In genomic region chr3:42508562-42508961, GRCh38 we compare ENCODE assay signal across 24 cellular contexts. TPM values are rescaled to one million over a fixed set of nuclear protein-coding genes. Genes with fewer than 3 reads are reported as not detected.
DNase-seq lines count a peak whose midpoint lies in the region; ATAC-seq and TF ChIP-seq lines count a peak whose summit lies in the region.
"Had no signal": no experiment of that assay in that cellular context is flagged by ENCODE, and none has a peak within 500 bp of the region (broad histone marks: within the 10 kb centered on the region; RNA-seq: fewer than 3 reads in every experiment).

No MANE protein-coding gene starts in this region.

- peak; percentile 1 for DNase-seq in activated CD4-positive, alpha-beta T cell treated with anti-CD3 and anti-CD28 coated beads for 36 hours
- DNase-seq in activated CD4-positive, alpha-beta T cell treated with anti-CD3 and anti-CD28 coated beads, Interleukin-2, amount 50 U/mL, for 48 hours: no peak
- DNase-seq in glutamatergic neuron (peak; percentile 1), osteoblast (ENCODE audit: insufficient read length, low spot score, missing footprints) (peak; percentile 68), NCI-H2227 treated with DMSO at 0.1 percent for 48 hours (lab: John Stamatoyannopoulos, UW) (no peak), NCI-H187 (lab: John Stamatoyannopoulos, UW) (no peak), BE2C (no peak)
- DNase-seq: activated gamma-delta T cell; effector CD4-positive, alpha-beta T cell; EL; erythroblast; foreskin fibroblast; hippocampal formation; NCI-H524; occipital lobe; retina; SJCRH30; stimulated activated CD4-positive, alpha-beta T cell treated with anti-CD3 and anti-CD28 coated beads, Interleukin-4, amount 100 ng/mL, for 1 hour; stimulated activated naive CD4-positive, alpha-beta T cell treated with Interleukin-2 at 50 U/mL for 16 hours had no signal

- H3K27me3 Mint-ChIP-seq in activated CD4-positive, alpha-beta T cell treated with anti-CD3 and anti-CD28 coated beads for 36 hours: no peaks in the 10 kb centered on the region
- peaks cover 5% of the 10 kb centered on the region for H3K27me3 Mint-ChIP-seq in glutamatergic neuron (ENCODE audit: unreplicated experiment)
- H3K27me3 Mint-ChIP-seq: T-cell had no signal

- H3K36me3 ChIP-seq in HEK293 (ENCODE audit: control insufficient read depth in 2 of 2, insufficient read depth in 1 of 2, low read length in 2 of 2) (no peaks in the 10 kb centered on the region), osteoblast (ENCODE audit: insufficient read depth, low read length) (no peaks in the 10 kb centered on the region), BE2C (no peaks in the 10 kb centered on the region)
- H3K36me3 ChIP-seq: SJCRH30, tibial artery had no signal

- intact Hi-C loops in activated CD4-positive, alpha-beta T cell treated with anti-CD3 and anti-CD28 coated beads for 36 hours (cut with DNase I, micrococcal nuclease): no loop called here

- CTCF ChIA-PET in activated CD4-positive, alpha-beta T cell treated with anti-CD3 and anti-CD28 coated beads for 36 hours (lab: Charles Lee): interaction anchor here (0.7 to 1.0 kb wide), 4 partner anchors 27 to 409 kb away, joined by 3 to 5 read pairs (median 4); no protein-coding TSS in a partner anchor
- CTCF ChIA-PET in HEK293 (lab: Yijun Ruan, JAX): interaction anchor here (1.2 kb wide), 1 partner anchor 261 kb away, joined by 5 read pairs; no protein-coding TSS in a partner anchor

- no peaks in the 10 kb centered on the region for H3K36me3 Mint-ChIP-seq in activated CD4-positive, alpha-beta T cell treated with anti-CD3 and anti-CD28 coated beads for 36 hours (ENCODE audit: low read depth)
- no peaks in the 10 kb centered on the region for H3K36me3 Mint-ChIP-seq in glutamatergic neuron (ENCODE audit: unreplicated experiment)

- H4K20me1 ChIP-seq in osteoblast (ENCODE audit: insufficient read depth, low read length): no peaks in the 10 kb centered on the region

- POLR2A ChIA-PET in activated CD4-positive, alpha-beta T cell treated with anti-CD3 and anti-CD28 coated beads for 36 hours (lab: Charles Lee): no interaction called here
- POLR2A ChIA-PET in HEK293 (lab: Yijun Ruan, JAX): no interaction called here

- no peaks in the 10 kb centered on the region for H3K9me3 Mint-ChIP-seq in activated CD4-positive, alpha-beta T cell treated with anti-CD3 and anti-CD28 coated beads for 36 hours (ENCODE audit: low read depth)
- peaks cover 3% of the 10 kb centered on the region for H3K9me3 Mint-ChIP-seq in glutamatergic neuron (ENCODE audit: unreplicated experiment)
- H3K9me3 Mint-ChIP-seq: T-cell had no signal

- no peak for ATAC-seq in activated CD4-positive, alpha-beta T cell treated with anti-CD3 and anti-CD28 coated beads for 36 hours
- ATAC-seq: Panc1, T-cell had no signal

- TF ChIP-seq CTCF in HEK293 (tag by site-specific recombination; IDR thresholded peaks at IDR 0.05): no peak
- TF ChIP-seq CTCF in glutamatergic neuron (IDR thresholded peaks at IDR 0.05; ENCODE audit: partially characterized antibody, unreplicated experiment): no peak
- TF ChIP-seq CTCF in osteoblast (IDR thresholded peaks at IDR 0.05; ENCODE audit: extremely low read depth, low read depth, low read length): no peak
- TF ChIP-seq CTCF in BE2C (IDR thresholded peaks at IDR 0.05; ENCODE audit: low read depth, low read length): no peak

- no peak overlapping the region for H3K27ac Mint-ChIP-seq in activated CD4-positive, alpha-beta T cell treated with anti-CD3 and anti-CD28 coated beads for 36 hours
- no peak overlapping the region for H3K27ac Mint-ChIP-seq in glutamatergic neuron (ENCODE audit: unreplicated experiment)

- peaks cover 49% of the 10 kb centered on the region for H3K4me1 Mint-ChIP-seq in activated CD4-positive, alpha-beta T cell treated with anti-CD3 and anti-CD28 coated beads for 36 hours
- H3K4me1 Mint-ChIP-seq in glutamatergic neuron (ENCODE audit: low read depth, unreplicated experiment): no peaks in the 10 kb centered on the region

- H3K27me3 ChIP-seq in osteoblast (ENCODE audit: insufficient read depth, low read length) (peaks cover 14% of the 10 kb centered on the region), BE2C (no peaks in the 10 kb centered on the region)
- H3K27me3 ChIP-seq: SJCRH30, tibial artery had no signal

- no peak overlapping the region for H3K27ac ChIP-seq in HEK293 (ENCODE audit: extremely low read depth, low read depth, low read length)
- no peak overlapping the region for H3K27ac ChIP-seq in osteoblast (ENCODE audit: low read depth, low read length)
- H3K27ac ChIP-seq: SJCRH30, tibial artery had no signal

- H3K4me1 ChIP-seq in HEK293 (ENCODE audit: control insufficient read depth, insufficient read depth, low read length): no peaks in the 10 kb centered on the region
- H3K4me1 ChIP-seq in osteoblast (ENCODE audit: insufficient read depth, low read length): no peaks in the 10 kb centered on the region
- no peaks in the 10 kb centered on the region for H3K4me1 ChIP-seq in BE2C
- H3K4me1 ChIP-seq: SJCRH30 had no signal

- H3K9me3 ChIP-seq in HEK293 (ENCODE audit: control insufficient read depth, insufficient read depth, low read depth, low read length): no peaks in the 10 kb centered on the region
- no peaks in the 10 kb centered on the region for H3K9me3 ChIP-seq in osteoblast (ENCODE audit: low read depth, low read length)
- no peaks in the 10 kb centered on the region for H3K9me3 ChIP-seq in BE2C
- H3K9me3 ChIP-seq: SJCRH30, tibial artery had no signal

- H3K4me3 ChIP-seq in HEK293 (ENCODE audit: low read depth, low read length) (no peak overlapping the region), osteoblast (ENCODE audit: insufficient read depth, low read length) (no peak overlapping the region), BE2C (ENCODE audit: low read depth, low read length) (no peak overlapping the region)
- H3K4me3 ChIP-seq: lung, SJCRH30, tibial artery had no signal

- no peak overlapping the region for H3K4me3 Mint-ChIP-seq in activated CD4-positive, alpha-beta T cell treated with anti-CD3 and anti-CD28 coated beads for 36 hours
- H3K4me3 Mint-ChIP-seq in glutamatergic neuron (ENCODE audit: unreplicated experiment): no peak overlapping the region

- H2AFZ ChIP-seq in osteoblast (ENCODE audit: low read length): no peak overlapping the region

- H3K4me2 ChIP-seq in osteoblast (ENCODE audit: insufficient read depth, low read length): no peak overlapping the region

- no peaks in the 10 kb centered on the region for H3K79me2 ChIP-seq in osteoblast (ENCODE audit: insufficient read depth, low read length)

TF ChIP-seq in HEK293, 187 proteins besides CTCF, POLR2A, EP300 and RAD21:
- TF ChIP-seq ZFHX2 (tag by site-specific recombination; conservative IDR thresholded peaks at IDR 0.05): peak; percentile 77
- peak; percentile 81 for TF ChIP-seq EGR2 (tag by site-specific recombination; IDR thresholded peaks at IDR 0.05; ENCODE audit: low read depth)
- TF ChIP-seq KLF1 (tag by site-specific recombination; IDR thresholded peaks at IDR 0.05): no peak
- no peak for TF ChIP-seq ZNF398 (tag by site-specific recombination; IDR thresholded peaks at IDR 0.05)
TF ChIP-seq in HEK293: peak in this region for 2.

RNA-seq across cellular contexts. Expression of gene VIPR1, which starts 6.1 kb away (rescaled TPM):
- 1 to 10 TPM; 6.6 to 6.7 TPM for total RNA-seq in activated CD4-positive, alpha-beta T cell treated with anti-CD3 and anti-CD28 coated beads for 36 hours
- total RNA-seq in glutamatergic neuron (ENCODE audit: unreplicated experiment) (not detected), osteoblast (not detected in 2 replicates)
- not detected for polyA plus RNA-seq in BE2C (2012; ENCODE audit: insufficient read depth, insufficient read length, low read depth)
- total RNA-seq: SJCRH30 had no signal

Comparison
In these comparisons a context has a peak if more than half of its experiments do, and no peak if none do; other contexts are left out.
1. DNase-seq: peak in activated CD4-positive, alpha-beta T cell treated with anti-CD3 and anti-CD28 coated beads for 36 hours (single experiment), glutamatergic neuron (single experiment) and osteoblast (single experiment); none in activated CD4-positive, alpha-beta T cell treated with anti-CD3 and anti-CD28 coated beads, Interleukin-2, amount 50 U/mL, for 48 hours (0 of 2), NCI-H2227 treated with DMSO at 0.1 percent for 48 hours (single experiment), NCI-H187 (0 of 2) and BE2C (single experiment).